ENCODE assay signal across 8 cellular contexts in the genomic region with DNA sequence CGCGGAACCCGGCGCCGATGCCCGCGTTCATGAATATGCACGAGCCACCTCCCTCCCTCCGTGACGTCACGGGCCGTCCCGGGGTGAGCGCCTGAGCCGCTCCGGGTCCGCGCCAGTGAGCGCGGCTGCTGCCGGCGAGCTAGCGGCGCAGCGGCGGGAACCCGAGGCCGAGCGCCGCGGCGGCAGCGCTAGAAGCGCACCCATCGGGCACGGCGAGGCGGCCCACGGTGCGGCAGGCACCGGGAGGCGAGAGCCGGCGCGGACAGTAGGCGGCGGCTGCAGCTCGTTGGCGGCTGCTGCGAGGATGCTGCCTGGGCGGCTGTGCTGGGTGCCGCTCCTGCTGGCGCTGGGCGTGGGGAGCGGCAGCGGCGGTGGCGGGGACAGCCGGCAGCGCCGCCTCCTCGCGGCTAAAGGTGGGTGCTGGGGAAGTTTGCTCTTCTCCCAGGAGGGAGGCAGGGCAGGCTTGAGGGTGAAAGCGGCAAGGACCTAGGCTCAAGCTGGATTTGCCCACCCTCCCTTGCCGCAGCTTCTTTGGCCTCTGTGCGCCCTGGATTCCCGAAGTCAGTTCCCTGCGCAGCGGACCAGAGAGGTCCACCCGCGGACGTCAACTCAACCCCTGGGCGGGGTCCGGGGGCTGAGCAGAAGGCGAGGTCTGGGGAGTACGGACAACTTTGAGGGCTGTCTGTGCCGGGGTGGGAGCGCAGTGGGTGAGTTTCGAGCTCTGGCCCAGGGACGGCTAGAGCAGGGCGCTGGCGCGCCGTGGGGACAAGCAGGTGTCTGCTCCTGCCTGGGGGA. TPM values are rescaled to one million over a fixed set of nuclear protein-coding genes. Genes with fewer than 3 reads are reported as not detected.
DNase-seq lines count a peak whose midpoint lies in the region; FAIRE-seq and TF ChIP-seq lines count a peak whose summit lies in the region.

A gene (plus strand): TSS at position 115 of the 795 bp plus-strand sequence.

- H3K4me3 ChIP-seq in HUES64 (ENCODE audit: low read length) (peak within 1 kb of the TSS; percentile 64), SJCRH30 (peak within 1 kb of the TSS; percentile 62), esophagus (ENCODE audit: low read depth in 1 of 2, low read length in 2 of 2) (peak within 1 kb of the TSS; percentile 45 to 48), transverse colon (peak within 1 kb of the TSS; percentile 4 to 52 (median 30))

- no peak for TF ChIP-seq EP300 in transverse colon (IDR thresholded peaks at IDR 0.05; ENCODE audit: low read depth)

- H3K9me3 ChIP-seq in HUES64 (ENCODE audit: insufficient read depth, low read depth, low read length), result no peaks in the 10 kb centered on the region
- H3K9me3 ChIP-seq in SJCRH30 (replicated peaks), result no peaks in the 10 kb centered on the region
- H3K9me3 ChIP-seq in esophagus (ENCODE audit: control insufficient read depth in 2 of 2, insufficient read depth in 1 of 2, low read depth in 1 of 2, low read length in 1 of 2), result no peaks in the 10 kb centered on the region
- no peaks in the 10 kb centered on the region for H3K9me3 ChIP-seq in transverse colon

- no peak for FAIRE-seq in H54 (lab: Jason Lieb, UNC)

- under 1% methylated on average over 84 of the region's 84 CpGs for WGBS in HUES64
- 1% methylated on average over 74 to 84 of the region's 84 CpGs for WGBS in esophagus, 2 donors
- 1% methylated on average over 49 of the region's 84 CpGs; no CpG with 5 or more reads in 1 of the 2 donors for WGBS in transverse colon (ENCODE audit: low coverage in 1 of 2), 2 donors

- H3K36me3 ChIP-seq in HUES64 (ENCODE audit: insufficient read depth, low read length) (no peaks in the 10 kb centered on the region), SJCRH30 (no peaks in the 10 kb centered on the region), esophagus (ENCODE audit: control insufficient read depth in 2 of 2, insufficient read depth in 2 of 2, low read length in 1 of 2) (no peaks in the 10 kb centered on the region), transverse colon (no peaks in the 10 kb centered on the region)

- TF ChIP-seq POLR2A in transverse colon (IDR thresholded peaks at IDR 0.05) (no peak), H54 (IDR thresholded peaks at IDR 0.05; ENCODE audit: low read depth, low read length) (no peak)

- POLR2A ChIA-PET in GM10248 (lab: Yijun Ruan, JAX), result no interaction called here

- H3K27ac ChIP-seq in HUES64 (ENCODE audit: low read depth, low read length) (no peak within 1 kb of the TSS), SJCRH30 (peak within 1 kb of the TSS; percentile 46; the same call in 1 of the 2 replicates), esophagus (ENCODE audit: low read depth in 2 of 2, low read length in 1 of 2) (no peak within 1 kb of the TSS), transverse colon (no peak within 1 kb of the TSS)

- no peaks in the 10 kb centered on the region for H3K4me1 ChIP-seq in HUES64 (ENCODE audit: insufficient read depth, low read length)
- peaks cover 7% of the 10 kb centered on the region; the same call in 1 of the 2 replicates for H3K4me1 ChIP-seq in SJCRH30
- peaks cover 12 to 15% of the 10 kb centered on the region in 2 donors for H3K4me1 ChIP-seq in esophagus (ENCODE audit: control insufficient read depth in 2 of 2, insufficient read depth in 2 of 2, low read length in 1 of 2)
- H3K4me1 ChIP-seq in transverse colon, result peaks cover 12 to 24% (median 17%) of the 10 kb centered on the region in 4 donors

- no peak within 1 kb of the TSS for H3K9ac ChIP-seq in HUES64 (ENCODE audit: low read depth, low read length)

- in situ Hi-C loops in transverse colon (cut with MboI; ENCODE audit: low pct_ligation_motif_present in 1 of 4, low pct_unique_long_range_greater_than_20kb in 1 of 4, low sequenced_read_pairs in 3 of 4), result loop anchor here in 1 of 4 donors (10.0 kb wide), 1 partner anchor 510 kb away; no protein-coding TSS in a partner anchor

- DNase-seq in 8988T (peak; percentile 46), GM10248 (ENCODE audit: extremely low spot score) (peak; percentile 41), SJCRH30 (peak; percentile 79 to 81), midbrain (lab: John Stamatoyannopoulos, UW) (peak; percentile 71), transverse colon (peak; percentile 27), H54 (ENCODE audit: insufficient read length, low spot score) (no peak)

- intact Hi-C loops in transverse colon (cut with DNase I; ENCODE audit: low total_unique reads), result no loop called here

- H3K27me3 ChIP-seq in HUES64 (ENCODE audit: insufficient read depth, low read length) (peaks cover 39% of the 10 kb centered on the region), SJCRH30 (peaks cover 3% of the 10 kb centered on the region; the same call in 1 of the 2 replicates), esophagus (ENCODE audit: control insufficient read depth in 1 of 2, insufficient read depth in 2 of 2, low read length in 2 of 2) (peaks cover 3% of the 10 kb centered on the region in 2 donors), transverse colon (peaks cover 43% of the 10 kb centered on the region)

- TF ChIP-seq CTCF in GM10248 (IDR thresholded peaks at IDR 0.05; ENCODE audit: control extremely low read depth, extremely low read depth, low read depth, missing control alignments) (no peak), transverse colon (IDR thresholded peaks at IDR 0.05) (no peak)

- CTCF ChIA-PET in GM10248 (lab: Yijun Ruan, JAX), result interaction anchor here (1.4 kb wide), 2 partner anchors 14 to 18 kb away, joined by 3 read pairs; no protein-coding TSS in a partner anchor

RNA-seq across cellular contexts. Expression of the gene that starts here (rescaled TPM):
- polyA plus RNA-seq in HUES64 (2013, experiment 1 of 2), result 0.90 TPM
- 0.63 TPM for polyA plus RNA-seq in HUES64 (2013, experiment 2 of 2)
- total RNA-seq in SJCRH30 (2014; rRNA removed; shearing (Covaris generic)), result 9.5 and 10.0 TPM in 2 replicates
- under 1 TPM; 0.20 TPM for polyA plus RNA-seq in esophagus
- 1 to 10 TPM in 3 of 4 donors, under 1 TPM in 1; 0.60 to 9.0 (median 2.2) TPM for total RNA-seq in transverse colon
